15 cellular contexts compared by ENCODE assay signal in the genomic region with DNA sequence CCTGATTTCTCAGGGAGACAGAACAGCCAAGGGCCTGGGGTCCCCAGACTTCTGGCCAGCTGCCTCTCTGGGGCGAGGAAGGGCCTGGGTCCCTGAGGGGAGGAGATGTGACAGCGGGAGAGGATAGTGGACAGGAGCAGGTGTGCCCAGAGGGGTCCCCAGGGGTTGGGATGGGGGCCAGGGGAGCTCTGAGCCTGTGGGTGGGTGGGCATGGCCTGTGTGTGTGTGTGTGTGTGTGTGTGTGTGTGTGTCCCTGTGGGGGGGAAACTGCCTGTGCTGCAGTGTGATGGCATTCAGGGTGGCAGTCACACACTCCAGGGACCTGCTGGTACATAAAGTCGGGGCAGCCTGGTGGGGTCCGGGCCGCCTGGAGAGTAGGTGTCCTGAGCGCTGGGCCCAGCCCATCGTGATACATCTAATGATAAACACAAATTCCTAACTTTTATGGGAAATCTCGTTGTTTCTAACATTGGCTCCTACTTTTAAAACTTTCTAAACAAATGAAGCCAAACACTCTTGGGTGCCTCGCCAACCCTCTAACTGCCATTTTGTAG. TPM values are rescaled to one million over a fixed set of nuclear protein-coding genes. Genes with fewer than 3 reads are reported as not detected.
DNase-seq lines count a peak whose midpoint lies in the region; ATAC-seq and TF ChIP-seq lines count a peak whose summit lies in the region.
"Had no signal": no experiment of that assay in that cellular context is flagged by ENCODE, and none has a peak within 500 bp of the region (broad histone marks: within the 10 kb centered on the region; RNA-seq: fewer than 3 reads in every experiment).

No MANE protein-coding gene starts in this region.

- H2AFZ ChIP-seq in PC-3 (ENCODE audit: low read length) (no peak overlapping the region), mammary epithelial cell (ENCODE audit: low read depth, low read length) (no peak overlapping the region)

- H3K79me2 ChIP-seq in PC-3 (ENCODE audit: low read length) (peaks cover 40% of the 10 kb centered on the region), mammary epithelial cell (ENCODE audit: insufficient read depth, low read length) (peaks cover 67% of the 10 kb centered on the region)

- H3K27me3 ChIP-seq in PC-3 (ENCODE audit: low read length), result no peaks in the 10 kb centered on the region
- no peaks in the 10 kb centered on the region for H3K27me3 ChIP-seq in mammary epithelial cell (ENCODE audit: insufficient read depth, low read length)
- peaks cover 3% of the 10 kb centered on the region for H3K27me3 ChIP-seq in layer of hippocampus (ENCODE audit: control insufficient read depth, insufficient read depth, low read length)

- no peak for TF ChIP-seq CTCF in PC-3 (conservative IDR thresholded peaks at IDR 0.05; ENCODE audit: low read depth, low read length)
- no peak for TF ChIP-seq CTCF in mammary epithelial cell (conservative IDR thresholded peaks at IDR 0.05 in 1 of 2, IDR thresholded peaks at IDR 0.05 in 1 of 2; ENCODE audit: extremely low read depth in 1 of 2, insufficient read depth in 1 of 2, low read depth in 1 of 2, low read length in 2 of 2)

- POLR2A ChIA-PET in PC-3 (lab: Charles Lee; ENCODE audit: unreplicated experiment), result no interaction called here

- no peaks in the 10 kb centered on the region for H3K9me3 ChIP-seq in PC-3 (ENCODE audit: low read length)
- H3K9me3 ChIP-seq in mammary epithelial cell (replicated peaks; ENCODE audit: insufficient read depth, low read length), result no peaks in the 10 kb centered on the region
- H3K9me3 ChIP-seq: MG63 had no signal

- no peaks in the 10 kb centered on the region for H3K9me2 ChIP-seq in PC-3 (replicated peaks; ENCODE audit: low read length)

- 0 out of 2 replicates have a peak, but pooled peaks cover 12% of the 10 kb centered on the region for H4K20me1 ChIP-seq in PC-3 (ENCODE audit: low read length)
- H4K20me1 ChIP-seq in mammary epithelial cell (ENCODE audit: insufficient read depth, low read length), result peaks cover 2% of the 10 kb centered on the region

- no peak for ATAC-seq in PC-3
- no peak for ATAC-seq in stimulated activated memory B cell treated with anti-CD40 and anti-IgM and Interleukin-4, amounts not matched to agents 10 μg/mL and 1 μg/mL and 100 μg/mL, for 72 hours
- no peak for ATAC-seq in HG02840 (IDR thresholded peaks at IDR 0.05; ENCODE audit: low FRiP score, unreplicated experiment)

- CTCF ChIA-PET in PC-3 (lab: Charles Lee), result interaction anchor here (0.6 kb wide), 1 partner anchor 24 kb away, joined by 3 read pairs; no protein-coding TSS in a partner anchor
- CTCF ChIA-PET in mammary epithelial cell (lab: Charles Lee; ENCODE audit: low non-redundant PET), result interaction anchor here (0.7 kb wide), 1 partner anchor 89 kb away, joined by 3 read pairs; a partner anchor contains a TSS

- peaks cover 30% of the 10 kb centered on the region; the same call in 1 of the 2 replicates for H3K36me3 ChIP-seq in PC-3 (ENCODE audit: low read depth, low read length)
- H3K36me3 ChIP-seq in mammary epithelial cell (ENCODE audit: insufficient read depth, low read length), result peaks cover 20% of the 10 kb centered on the region
- H3K36me3 ChIP-seq: MG63 had no signal

- dilution Hi-C loops in mammary epithelial cell (cut with HindIII; ENCODE audit: low sequenced_read_pairs), result loop anchor here (10.0 kb wide), 1 partner anchor 122 kb away; a partner anchor contains a TSS

- intact Hi-C loops in PC-3 (cut with micrococcal nuclease) (loop anchor here (1.0 to 2.0 kb wide), 2 partner anchors 24 to 43 kb away; no protein-coding TSS in a partner anchor), mammary epithelial cell (cut with micrococcal nuclease) (loop anchor here (1.0 to 2.0 kb wide), 4 partner anchors 38 to 56 kb away; a partner anchor contains a TSS)

- WGBS in mammary epithelial cell (ENCODE audit: low coverage, missing lambda C conversion rate), result 2% methylated on average over 7 of the region's 9 CpGs

- H3K4me1 ChIP-seq in PC-3 (ENCODE audit: insufficient read depth, low read length) (peaks cover 30% of the 10 kb centered on the region), mammary epithelial cell (ENCODE audit: insufficient read depth, low read length) (peaks cover 25% of the 10 kb centered on the region)

- H3K9me3 Mint-ChIP-seq in stimulated activated memory B cell treated with anti-CD40 and anti-IgM and Interleukin-4, amounts not matched to agents 10 μg/mL and 1 μg/mL and 100 μg/mL, for 72 hours, result no peaks in the 10 kb centered on the region
- H3K9me3 Mint-ChIP-seq: activated B cell treated with CpG ODN at 0.5 μM for 24 hours; activated naive CD4-positive, alpha-beta T cell treated with anti-CD3 and anti-CD28 coated beads, Interleukin-2, amount 50 U/mL, for 24 hours had no signal

- H3K27ac ChIP-seq in PC-3 (ENCODE audit: low read length) (peak overlapping the region; percentile 39), mammary epithelial cell (ENCODE audit: insufficient read depth, low read depth, low read length) (peak overlapping the region; percentile 82), layer of hippocampus (ENCODE audit: low read depth, low read length) (peak overlapping the region; percentile 92)

- DNase-seq in PC-3, result no peak
- no peak for DNase-seq in mammary epithelial cell
- DNase-seq in G401 (ENCODE audit: low spot score), result no peak
- DNase-seq in iPS-NIHi11 (ENCODE audit: low spot score), result no peak
- DNase-seq in kidney tubule cell (ENCODE audit: low spot score), result no peak
- DNase-seq: activated B cell treated with CpG ODN at 0.5 μM for 24 hours, foreskin melanocyte, kidney glomerular epithelial cell, MG63 had no signal

- H3K4me3 ChIP-seq in PC-3 (ENCODE audit: low read length) (peak overlapping the region; percentile 97), mammary epithelial cell (replicated peaks in 1 of 3; ENCODE audit: insufficient read depth in 1 of 3, low read depth in 2 of 3, low read length in 3 of 3) (peak overlapping the region; percentile 72 to 98 (median 95))
- H3K4me3 ChIP-seq: MG63 had no signal

- in situ Hi-C loops in mammary epithelial cell (cut with MboI; ENCODE audit: low sequenced_read_pairs in 2 of 2), result no loop called here
- in situ Hi-C loops in G401 (cut with HindIII; ENCODE audit: low sequenced_read_pairs), result no loop called here

- BruUV-seq in PC-3 (replicated peaks; lab: Mats Ljungman, UMichigan), result TSS peak; percentile 88
- BruUV-seq in mammary epithelial cell (replicated peaks; lab: Mats Ljungman, UMichigan), result TSS peak; percentile 91

- peak overlapping the region; percentile 19 for H3K27ac Mint-ChIP-seq in stimulated activated memory B cell treated with anti-CD40 and anti-IgM and Interleukin-4, amounts not matched to agents 10 μg/mL and 1 μg/mL and 100 μg/mL, for 72 hours
- H3K27ac Mint-ChIP-seq: activated B cell treated with CpG ODN at 0.5 μM for 24 hours; activated naive CD4-positive, alpha-beta T cell treated with anti-CD3 and anti-CD28 coated beads, Interleukin-2, amount 50 U/mL, for 24 hours; B cell had no signal

- peaks cover 17% of the 10 kb centered on the region for H3K27me3 Mint-ChIP-seq in stimulated activated memory B cell treated with anti-CD40 and anti-IgM and Interleukin-4, amounts not matched to agents 10 μg/mL and 1 μg/mL and 100 μg/mL, for 72 hours
- H3K27me3 Mint-ChIP-seq: activated naive CD4-positive, alpha-beta T cell treated with anti-CD3 and anti-CD28 coated beads, Interleukin-2, amount 50 U/mL, for 24 hours had no signal

- H3K4me1 Mint-ChIP-seq in stimulated activated memory B cell treated with anti-CD40 and anti-IgM and Interleukin-4, amounts not matched to agents 10 μg/mL and 1 μg/mL and 100 μg/mL, for 72 hours, result peaks cover 8% of the 10 kb centered on the region

- no peaks in the 10 kb centered on the region for H3F3A ChIP-seq in PC-3 (ENCODE audit: low read length, unreplicated experiment)

- H3K9ac ChIP-seq in PC-3 (ENCODE audit: low read length) (peak overlapping the region; percentile 73), mammary epithelial cell (ENCODE audit: insufficient read depth, low read length) (peak overlapping the region; percentile 92)

- H3K4me3 Mint-ChIP-seq in stimulated activated memory B cell treated with anti-CD40 and anti-IgM and Interleukin-4, amounts not matched to agents 10 μg/mL and 1 μg/mL and 100 μg/mL, for 72 hours, result no peak overlapping the region
- H3K4me3 Mint-ChIP-seq: activated B cell treated with CpG ODN at 0.5 μM for 24 hours had no signal

- peak overlapping the region; percentile 97 for H3K4me2 ChIP-seq in PC-3 (ENCODE audit: low read length)
- H3K4me2 ChIP-seq in mammary epithelial cell (ENCODE audit: insufficient read depth, low read depth, low read length), result peak overlapping the region; percentile 93

- no peaks in the 10 kb centered on the region for H3K36me3 Mint-ChIP-seq in stimulated activated memory B cell treated with anti-CD40 and anti-IgM and Interleukin-4, amounts not matched to agents 10 μg/mL and 1 μg/mL and 100 μg/mL, for 72 hours
- H3K36me3 Mint-ChIP-seq: activated naive CD4-positive, alpha-beta T cell treated with anti-CD3 and anti-CD28 coated beads, Interleukin-2, amount 50 U/mL, for 24 hours had no signal

RNA-seq across cellular contexts. Expression of a gene that starts 1.4 kb away (rescaled TPM):
- total RNA-seq in PC-3 (2014; rRNA removed), result 273 and 362 TPM in 2 replicates
- 1,000 to 10,000 TPM; 2,525 to 2,618 TPM for total RNA-seq in mammary epithelial cell
- 1,059 TPM for polyA plus RNA-seq in mammary epithelial cell
- polyA minus RNA-seq in mammary epithelial cell, result 2,510 TPM
- 0.06 TPM in 1 of 2 replicates, not detected in the other for total RNA-seq in G401 (2014; rRNA removed; shearing (Covaris generic))
- polyA plus RNA-seq: neural cell had no signal

RNA-seq across cellular contexts. Expression of a gene that starts 42.4 kb away (rescaled TPM):
- 64.9 and 75.0 TPM in 2 replicates for total RNA-seq in PC-3 (2014; rRNA removed)
- total RNA-seq in mammary epithelial cell, result 1 to 10 TPM; 1.5 to 3.0 TPM
- 3.8 TPM for polyA plus RNA-seq in mammary epithelial cell
- polyA minus RNA-seq in mammary epithelial cell, result not detected
- total RNA-seq in G401 (2014; rRNA removed; shearing (Covaris generic)), result 68.3 and 87.8 TPM in 2 replicates

RNA-seq across cellular contexts. Expression of a gene that starts 55.5 kb away (rescaled TPM):
- total RNA-seq in PC-3 (2014; rRNA removed) (97.8 and 115 TPM in 2 replicates), mammary epithelial cell (100 to 1,000 TPM in 1 of 2 donors, 10 to 100 TPM in 1; 49.0 to 105 TPM)
- polyA plus RNA-seq in mammary epithelial cell, result 85.8 TPM
- polyA minus RNA-seq in mammary epithelial cell, result 78.9 TPM
- total RNA-seq in G401 (2014; rRNA removed; shearing (Covaris generic)), result 94.1 and 162 TPM in 2 replicates

RNA-seq across cellular contexts. Expression of a gene that starts 55.7 kb away (rescaled TPM):
- total RNA-seq in PC-3 (2014; rRNA removed) (54.2 and 97.7 TPM in 2 replicates), mammary epithelial cell (10 to 100 TPM; 25.3 to 34.8 TPM)
- 14.5 TPM for polyA plus RNA-seq in mammary epithelial cell
- 27.2 TPM for polyA minus RNA-seq in mammary epithelial cell
- total RNA-seq in G401 (2014; rRNA removed; shearing (Covaris generic)), result 16.7 and 40.0 TPM in 2 replicates

Comparison
In these comparisons a context has a peak if more than half of its experiments do, and no peak if none do; other contexts are left out.
1. H3K27ac ChIP-seq: peak in every context shown above with its lines; median percentile 92 in layer of hippocampus; 82 in mammary epithelial cell; 39 in PC-3.
2. RNA of a gene that starts 1.4 kb away (total RNA-seq): 2,525 to 2,618 TPM in mammary epithelial cell and 273 to 362 TPM in PC-3; 0.06 TPM in G401; every median in the first group is over 100 times any median in the second.
3. RNA of a gene that starts 42.4 kb away (total RNA-seq): 64.9 to 75.0 TPM in PC-3 and 68.3 to 87.8 TPM in G401; 1.5 to 3.0 TPM in mammary epithelial cell; every median in the first group is over 10 times any median in the second.